Comparison of ENCODE assay signal across 16 cellular contexts in the genomic region with DNA sequence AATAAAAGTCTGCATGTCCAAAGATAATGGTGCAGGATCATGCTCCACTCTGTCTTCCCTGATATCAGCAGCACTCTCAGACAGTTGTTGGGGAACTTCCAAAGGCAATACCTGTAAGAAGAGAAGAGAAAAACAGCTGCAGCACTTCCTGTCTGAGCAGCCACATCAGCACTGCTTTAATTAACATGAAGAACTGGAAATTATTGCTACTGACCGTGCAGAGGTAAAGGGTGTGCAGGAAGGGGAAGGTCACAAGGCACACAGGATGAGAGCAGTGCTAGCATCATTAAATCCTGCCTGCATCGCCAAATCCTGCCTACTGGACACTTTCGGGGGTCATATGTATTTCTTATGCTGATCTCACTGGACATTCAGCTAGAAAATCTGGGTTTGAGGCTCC.
A peak's percentile ranks its signal among the peaks of the same experiment; 100 is the strongest.
DNase-seq lines count a peak whose midpoint lies in the region; ATAC-seq and TF ChIP-seq lines count a peak whose summit lies in the region.
"Had no signal": no experiment of that assay in that cellular context is flagged by ENCODE, and none has a peak within 500 bp of the region (broad histone marks: within the 10 kb centered on the region; RNA-seq: fewer than 3 reads in every experiment).

No MANE protein-coding gene starts in this region.

- no peaks in the 10 kb centered on the region for H3K9me2 ChIP-seq in MM.1S (replicated peaks; ENCODE audit: insufficient read depth, low read length)

- DNase-seq in NCI-H510A treated with DMSO at 0.1 percent for 48 hours (lab: John Stamatoyannopoulos, UW), result peak; percentile 67
- DNase-seq in NCI-H510A (lab: John Stamatoyannopoulos, UW), result no peak
- peak; percentile 68 for DNase-seq in MM.1S
- peak; percentile 56 for DNase-seq in NCI-H69 (lab: John Stamatoyannopoulos, UW)
- DNase-seq in foreskin keratinocyte, result no peak
- DNase-seq: Caco-2; CD4-positive, CD25-positive, alpha-beta regulatory T cell; CD8-positive, alpha-beta T cell; DMS 273 treated with DMSO at 0.1 percent for 48 hours; DND-41; GOT3; HFFc6 had no signal

- H2AFZ ChIP-seq in MM.1S (ENCODE audit: low read length) (no peak overlapping the region), parathyroid adenoma (peak overlapping the region; percentile 53)

- peaks cover 6% of the 10 kb centered on the region for H3K4me1 ChIP-seq in MM.1S (ENCODE audit: low read length)
- peaks cover 23% of the 10 kb centered on the region for H3K4me1 ChIP-seq in parathyroid adenoma
- H3K4me1 ChIP-seq in foreskin keratinocyte, result no peaks in the 10 kb centered on the region
- H3K4me1 ChIP-seq: BLaER1, Caco-2, HAP-1 had no signal

- H3K4me2 ChIP-seq in MM.1S (ENCODE audit: low read depth, low read length) (peak overlapping the region; percentile 2; the same call in 1 of the 2 replicates), parathyroid adenoma (ENCODE audit: low read length) (no peak overlapping the region)
- H3K4me2 ChIP-seq: BLaER1 had no signal

- no peak for ATAC-seq in foreskin keratinocyte
- ATAC-seq: CD8-positive, alpha-beta T cell had no signal

- H3K9ac ChIP-seq in MM.1S (ENCODE audit: low read length) (no peak overlapping the region), parathyroid adenoma (no peak overlapping the region)
- H3K9ac ChIP-seq: BLaER1 had no signal

- H3K4me3 ChIP-seq in MM.1S (ENCODE audit: low read length), result no peak overlapping the region
- H3K4me3 ChIP-seq in parathyroid adenoma (ENCODE audit: low read depth, low read length), result no peak overlapping the region
- H3K4me3 ChIP-seq: BLaER1, HAP-1 had no signal

- H3K79me2 ChIP-seq in MM.1S (ENCODE audit: low read length), result no peaks in the 10 kb centered on the region
- H3K79me2 ChIP-seq in parathyroid adenoma, result no peaks in the 10 kb centered on the region

- H3K27me3 ChIP-seq in MM.1S (replicated peaks; ENCODE audit: insufficient read depth, low read length) (no peaks in the 10 kb centered on the region), parathyroid adenoma (ENCODE audit: control insufficient read depth, insufficient read depth, low read length) (no peaks in the 10 kb centered on the region), foreskin keratinocyte (no peaks in the 10 kb centered on the region)
- H3K27me3 ChIP-seq: BLaER1 had no signal

- no peaks in the 10 kb centered on the region for H4K20me1 ChIP-seq in MM.1S (ENCODE audit: insufficient read depth, low read length)
- H4K20me1 ChIP-seq: BLaER1 had no signal

- H3K36me3 ChIP-seq in MM.1S (replicated peaks; ENCODE audit: insufficient read depth, low read length) (no peaks in the 10 kb centered on the region), parathyroid adenoma (ENCODE audit: control insufficient read depth, insufficient read depth, low read length) (no peaks in the 10 kb centered on the region)
- H3K36me3 ChIP-seq: BLaER1, HAP-1 had no signal

- H3F3A ChIP-seq in MM.1S (ENCODE audit: insufficient read depth, low read length), result no peaks in the 10 kb centered on the region

- H3K27ac ChIP-seq in MM.1S (ENCODE audit: low read length) (peak overlapping the region; percentile 2; the same call in 1 of the 2 replicates), parathyroid adenoma (peak overlapping the region; percentile 49), foreskin keratinocyte (no peak overlapping the region)
- H3K27ac ChIP-seq: BLaER1, C4-2B had no signal

- H3K9me3 ChIP-seq in MM.1S (replicated peaks; ENCODE audit: insufficient read depth, low read length) (no peaks in the 10 kb centered on the region), parathyroid adenoma (ENCODE audit: control insufficient read depth, low read length) (no peaks in the 10 kb centered on the region)
- H3K9me3 ChIP-seq: BLaER1, Caco-2, HAP-1 had no signal

- TF ChIP-seq CTCF in MM.1S (IDR thresholded peaks at IDR 0.05; ENCODE audit: low read length) (no peak), parathyroid adenoma (IDR thresholded peaks at IDR 0.05) (no peak), foreskin keratinocyte (conservative IDR thresholded peaks at IDR 0.05) (no peak)

Comparison
In these comparisons a context has a peak if more than half of its experiments do, and no peak if none do; other contexts are left out.
1. DNase-seq: peak in NCI-H510A treated with DMSO at 0.1 percent for 48 hours (single experiment), MM.1S (single experiment) and NCI-H69 (single experiment); none in NCI-H510A (single experiment) and foreskin keratinocyte (0 of 2).